12 cellular contexts compared by ENCODE assay signal in the genomic region with DNA sequence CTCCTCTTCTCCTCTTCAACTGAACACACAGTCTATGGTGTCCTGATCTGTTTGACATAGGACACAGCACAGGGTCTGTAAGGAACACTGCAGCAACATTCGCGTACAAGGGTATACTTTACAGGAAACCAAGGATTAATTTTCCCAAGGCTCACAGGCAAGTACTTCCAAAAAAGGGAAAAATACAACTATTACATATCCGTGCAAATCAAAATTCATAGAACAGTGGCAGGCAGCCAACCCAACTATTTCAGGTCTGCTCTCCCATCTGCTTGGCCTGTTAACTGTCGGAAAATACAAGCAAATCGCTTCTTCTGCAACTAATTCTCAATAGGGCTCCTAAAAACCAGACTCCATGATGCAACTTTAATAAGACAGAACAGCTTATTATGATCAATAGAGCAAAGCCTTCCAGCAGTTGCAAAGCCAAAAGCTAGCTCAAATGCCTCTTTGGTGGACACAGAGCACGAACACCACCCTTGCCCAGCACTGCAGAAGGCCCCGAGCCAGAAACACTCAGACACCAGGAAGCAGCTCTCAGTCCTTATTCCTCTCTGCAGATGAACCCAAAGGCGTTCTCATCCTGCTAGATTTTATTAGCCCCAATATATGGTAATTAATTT.
A peak's percentile ranks its signal among the peaks of the same experiment; 100 is the strongest.
DNase-seq lines count a peak whose midpoint lies in the region; ATAC-seq and TF ChIP-seq lines count a peak whose summit lies in the region.
"Had no signal": no experiment of that assay in that cellular context is flagged by ENCODE, and none has a peak within 500 bp of the region (broad histone marks: within the 10 kb centered on the region; RNA-seq: fewer than 3 reads in every experiment).

No MANE protein-coding gene starts in this region.

- H3K27ac ChIP-seq in substantia nigra (ENCODE audit: low read depth, low read length, poor library complexity, severe bottlenecking) (peak overlapping the region; percentile 60), prostate gland (peak overlapping the region in 1 of 2 donors; percentile 35)

- intact Hi-C loops in prostate gland (cut with DNase I): no loop called here

- no peaks in the 10 kb centered on the region for H3K9me3 ChIP-seq in prostate gland

- no peak for ATAC-seq in HG03521 (IDR thresholded peaks at IDR 0.05; ENCODE audit: unreplicated experiment)
- ATAC-seq in HG03469 (IDR thresholded peaks at IDR 0.05; ENCODE audit: unreplicated experiment): no peak

- no peak for TF ChIP-seq POLR2A in prostate gland (IDR thresholded peaks at IDR 0.05)

- no peaks in the 10 kb centered on the region for H3K36me3 ChIP-seq in prostate gland

- 40% methylated on average over 8 of the region's 8 CpGs for WGBS in prostate gland

- H3K36me3 Mint-ChIP-seq in chondrocyte (ENCODE audit: low read depth): no peaks in the 10 kb centered on the region

- peaks cover 26% of the 10 kb centered on the region for H3K4me1 ChIP-seq in prostate gland (replicated peaks)

- H3K27ac Mint-ChIP-seq in chondrocyte (ENCODE audit: unreplicated experiment): peak overlapping the region; percentile 84
- H3K27ac Mint-ChIP-seq: activated T-helper 2 cell treated with anti-CD3 and anti-CD28 coated beads, Interferon-gamma antibody, Interleukin-2, Interleukin-4, amounts not matched to agents 10 μg/mL and 5 μg/mL and 100 μg/mL, durations not matched to agents 14 hours and 24 hours and 36 hours had no signal

- TF ChIP-seq CTCF in chondrocyte (IDR thresholded peaks at IDR 0.05) (no peak), prostate gland (IDR thresholded peaks at IDR 0.05) (no peak)

- H3K4me3 ChIP-seq in prostate gland: no peak overlapping the region

- DNase-seq in NCI-H2171 treated with DMSO at 0.1 percent for 48 hours (lab: John Stamatoyannopoulos, UW) (peak; percentile 89), chondrocyte (ENCODE audit: low spot score) (no peak), lung microvascular endothelial cell (ENCODE audit: low read depth in 2 of 2) (peak; percentile 33 to 55), substantia nigra (lab: John Stamatoyannopoulos, UW) (peak in 23 of 49 donors; percentile 3 to 71 (median 36)), DMS153 treated with DMSO at 0.1 percent for 48 hours (lab: John Stamatoyannopoulos, UW; ENCODE audit: unreplicated experiment) (no peak), prostate gland (ENCODE audit: low spot score) (no peak)
- DNase-seq: NCI-H187 treated with DMSO at 0.1 percent for 48 hours; stimulated activated CD4-positive, alpha-beta T cell treated with anti-CD3 and anti-CD28 coated beads, Interleukin-12 subunit alpha, Interleukin-12 subunit beta, amount 100 ng/mL, for 4 hours; T-helper 9 cell had no signal

- H3K27me3 ChIP-seq in prostate gland (replicated peaks; ENCODE audit: insufficient read depth): no peaks in the 10 kb centered on the region

- H3K9me3 Mint-ChIP-seq in chondrocyte (ENCODE audit: low read depth): no peaks in the 10 kb centered on the region
- H3K9me3 Mint-ChIP-seq: activated T-helper 2 cell treated with anti-CD3 and anti-CD28 coated beads, Interferon-gamma antibody, Interleukin-2, Interleukin-4, amounts not matched to agents 10 μg/mL and 5 μg/mL and 100 μg/mL, durations not matched to agents 14 hours and 24 hours and 36 hours had no signal

- H3K27me3 Mint-ChIP-seq in chondrocyte (ENCODE audit: low read depth): no peaks in the 10 kb centered on the region

- peak overlapping the region; percentile 56 for H3K4me3 Mint-ChIP-seq in chondrocyte (ENCODE audit: unreplicated experiment)

- H3K4me1 Mint-ChIP-seq in chondrocyte (ENCODE audit: low read depth): peaks cover 64% of the 10 kb centered on the region

Comparison
In these comparisons a context has a peak if more than half of its experiments do, and no peak if none do; other contexts are left out.
1. DNase-seq: peak in NCI-H2171 treated with DMSO at 0.1 percent for 48 hours (single experiment) and lung microvascular endothelial cell (2 of 2); none in chondrocyte (single experiment), DMS153 treated with DMSO at 0.1 percent for 48 hours (single experiment) and prostate gland (single experiment).